19 cellular contexts compared by ENCODE assay signal in the genomic region with DNA sequence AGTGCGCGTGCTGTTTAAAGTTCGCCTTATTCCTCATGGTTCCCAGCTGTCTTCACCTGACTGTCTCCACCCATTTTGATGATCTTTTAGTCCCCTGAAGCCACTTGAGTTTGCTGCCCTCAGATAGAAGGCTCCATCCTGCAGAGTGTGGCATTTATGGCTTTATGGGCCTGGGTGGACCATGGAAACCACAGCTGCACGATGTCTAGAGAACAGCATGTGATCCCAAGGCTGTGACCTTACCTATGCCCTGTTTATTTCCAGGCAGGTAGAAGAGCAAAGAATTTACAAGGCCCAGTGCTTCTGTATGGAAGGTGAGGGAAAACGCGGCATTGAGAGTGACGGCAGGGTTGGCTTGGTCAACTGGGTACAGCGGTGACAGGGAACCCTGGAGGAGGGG.
A peak's percentile ranks its signal among the peaks of the same experiment; 100 is the strongest.
DNase-seq lines count a peak whose midpoint lies in the region; ATAC-seq, FAIRE-seq and TF ChIP-seq lines count a peak whose summit lies in the region.
"Had no signal": no experiment of that assay in that cellular context is flagged by ENCODE, and none has a peak within 500 bp of the region (broad histone marks: within the 10 kb centered on the region; RNA-seq: fewer than 3 reads in every experiment).

No MANE protein-coding gene starts in this region.

- intact Hi-C loops in Right ventricle myocardium inferior (cut with DNase I): no loop called here
- intact Hi-C loops in left colon (cut with DNase I, micrococcal nuclease): no loop called here

- TF ChIP-seq CTCF in cardiac muscle cell (IDR thresholded peaks at IDR 0.05; ENCODE audit: low read depth, low read length) (no peak), glutamatergic neuron (IDR thresholded peaks at IDR 0.05; ENCODE audit: partially characterized antibody, unreplicated experiment) (no peak)

- ATAC-seq in Right ventricle myocardium inferior (no peak), left colon (peak; percentile 98), GM18861 (IDR thresholded peaks at IDR 0.05; ENCODE audit: unreplicated experiment) (no peak)
- ATAC-seq: HepG2 had no signal

- 78 to 92% (median 84%) methylated on average over 8 of the region's 8 CpGs for WGBS in small intestine, 3 donors

- peaks cover 4% of the 10 kb centered on the region for H3K9me3 Mint-ChIP-seq in glutamatergic neuron (ENCODE audit: unreplicated experiment)
- H3K9me3 Mint-ChIP-seq in activated naive CD8-positive, alpha-beta T cell treated with anti-CD3 and anti-CD28 coated beads for 36 hours: no peaks in the 10 kb centered on the region
- H3K9me3 Mint-ChIP-seq: CD4-positive, alpha-beta memory T cell had no signal

- H3K27me3 Mint-ChIP-seq in glutamatergic neuron (ENCODE audit: unreplicated experiment): peaks cover 3% of the 10 kb centered on the region
- no peaks in the 10 kb centered on the region for H3K27me3 Mint-ChIP-seq in activated naive CD8-positive, alpha-beta T cell treated with anti-CD3 and anti-CD28 coated beads for 36 hours
- H3K27me3 Mint-ChIP-seq: CD4-positive, alpha-beta memory T cell had no signal

- peaks cover 19% of the 10 kb centered on the region for H3K4me1 Mint-ChIP-seq in glutamatergic neuron (ENCODE audit: low read depth, unreplicated experiment)
- no peaks in the 10 kb centered on the region for H3K4me1 Mint-ChIP-seq in activated naive CD8-positive, alpha-beta T cell treated with anti-CD3 and anti-CD28 coated beads for 36 hours
- H3K4me1 Mint-ChIP-seq: CD14-positive monocyte; CD4-positive, alpha-beta memory T cell had no signal

- H3K9me3 ChIP-seq in cardiac muscle cell (ENCODE audit: low read depth) (no peaks in the 10 kb centered on the region), small intestine (ENCODE audit: control insufficient read depth, low read depth) (no peaks in the 10 kb centered on the region)
- H3K9me3 ChIP-seq: BLaER1 had no signal

- no peaks in the 10 kb centered on the region for H3K36me3 Mint-ChIP-seq in glutamatergic neuron (ENCODE audit: unreplicated experiment)
- H3K36me3 Mint-ChIP-seq in activated naive CD8-positive, alpha-beta T cell treated with anti-CD3 and anti-CD28 coated beads for 36 hours: no peaks in the 10 kb centered on the region

- H3K4me3 Mint-ChIP-seq in glutamatergic neuron (ENCODE audit: unreplicated experiment): no peak overlapping the region
- no peak overlapping the region for H3K4me3 Mint-ChIP-seq in activated naive CD8-positive, alpha-beta T cell treated with anti-CD3 and anti-CD28 coated beads for 36 hours
- H3K4me3 Mint-ChIP-seq: CD4-positive, alpha-beta memory T cell had no signal

- H3K27ac ChIP-seq in cardiac muscle cell: peak overlapping the region; percentile 42
- no peak overlapping the region for H3K27ac ChIP-seq in small intestine (ENCODE audit: low read depth in 1 of 2, low read length in 1 of 2)
- H3K27ac ChIP-seq: BLaER1 had no signal

- DNase-seq in cardiac muscle cell (ENCODE audit: low read depth in 1 of 2, low spot score in 1 of 2) (no peak), Right ventricle myocardium inferior (ENCODE audit: missing footprints) (no peak), left colon (peak; percentile 37 to 64), small intestine (peak; percentile 79), glutamatergic neuron (no peak)
- DNase-seq in activated naive CD8-positive, alpha-beta T cell treated with anti-CD3 and anti-CD28 coated beads for 36 hours: no peak
- DNase-seq: 8988T; CD4-positive, alpha-beta memory T cell; DMS153; DMS79; GDM1; GOT3; H7 had no signal

- no peak for FAIRE-seq in small intestine (lab: Jason Lieb, UNC)
- FAIRE-seq: GM12892, GM18507, HepG2 had no signal

- H3K4me3 ChIP-seq in cardiac muscle cell (no peak overlapping the region), small intestine (ENCODE audit: low read depth in 1 of 2, low read length in 2 of 2) (no peak overlapping the region)
- H3K4me3 ChIP-seq: BLaER1 had no signal

- no peak overlapping the region for H3K27ac Mint-ChIP-seq in glutamatergic neuron (ENCODE audit: unreplicated experiment)
- no peak overlapping the region for H3K27ac Mint-ChIP-seq in activated naive CD8-positive, alpha-beta T cell treated with anti-CD3 and anti-CD28 coated beads for 36 hours

- H3K4me1 ChIP-seq in cardiac muscle cell (ENCODE audit: low read depth) (peaks cover 8% of the 10 kb centered on the region), small intestine (ENCODE audit: control insufficient read depth in 2 of 2, insufficient read depth in 1 of 2, low read depth in 1 of 2, low read length in 1 of 2) (peaks cover 0 to 2% of the 10 kb centered on the region in 2 donors)
- H3K4me1 ChIP-seq: BLaER1 had no signal

- no peaks in the 10 kb centered on the region for H3K36me3 ChIP-seq in cardiac muscle cell
- H3K36me3 ChIP-seq in small intestine (ENCODE audit: control insufficient read depth in 2 of 2, insufficient read depth in 2 of 2, low read length in 2 of 2): no peaks in the 10 kb centered on the region

- H3K27me3 ChIP-seq in cardiac muscle cell (no peaks in the 10 kb centered on the region), small intestine (ENCODE audit: control insufficient read depth in 2 of 2, insufficient read depth in 2 of 2, low read length in 2 of 2) (no peaks in the 10 kb centered on the region)
- H3K27me3 ChIP-seq: BLaER1 had no signal

Comparison
In these comparisons a context has a peak if more than half of its experiments do, and no peak if none do; other contexts are left out.
1. DNase-seq: peak in left colon (2 of 2) and small intestine (single experiment); none in cardiac muscle cell (0 of 2), Right ventricle myocardium inferior (single experiment), glutamatergic neuron (single experiment) and activated naive CD8-positive, alpha-beta T cell treated with anti-CD3 and anti-CD28 coated beads for 36 hours (single experiment).